ENCODE assay signal across 12 cellular contexts in genomic region chr7:77248154-77248553, GRCh38. TPM values are rescaled to one million over a fixed set of nuclear protein-coding genes. Genes with fewer than 3 reads are reported as not detected.
"Had no signal": no experiment of that assay in that cellular context is flagged by ENCODE, and none has a peak within 500 bp of the region (broad histone marks: within the 10 kb centered on the region; RNA-seq: fewer than 3 reads in every experiment).

No MANE protein-coding gene starts in this region.

- H3K27ac ChIP-seq: GM23248 had no signal

- DNase-seq: GM23248, GOT3, H7, H9, HCEC 1CT, HFFc6 had no signal

- ATAC-seq: GM23338, HCT116 had no signal

- H3K9me3 ChIP-seq: HAP-1 had no signal

- H3K4me3 ChIP-seq: GM23248, GM23338, HAP-1 had no signal

- H3K36me3 ChIP-seq: HAP-1 had no signal

- H3K4me2 ChIP-seq: GM23338 had no signal

- H3K9ac ChIP-seq: GM23248 had no signal

- FAIRE-seq: H1, H54 had no signal

- H2AFZ ChIP-seq: GM23248, GM23338 had no signal

RNA-seq across cellular contexts. Expression of gene FGL2, which starts 48.5 kb away (rescaled TPM):
- total RNA-seq: GM23338, H1, H4, H7, H9, HFFc6 had no signal
- polyA plus RNA-seq: GM23338, H1 had no signal
